Comparison of ENCODE assay signal across 8 cellular contexts in the genomic region with DNA sequence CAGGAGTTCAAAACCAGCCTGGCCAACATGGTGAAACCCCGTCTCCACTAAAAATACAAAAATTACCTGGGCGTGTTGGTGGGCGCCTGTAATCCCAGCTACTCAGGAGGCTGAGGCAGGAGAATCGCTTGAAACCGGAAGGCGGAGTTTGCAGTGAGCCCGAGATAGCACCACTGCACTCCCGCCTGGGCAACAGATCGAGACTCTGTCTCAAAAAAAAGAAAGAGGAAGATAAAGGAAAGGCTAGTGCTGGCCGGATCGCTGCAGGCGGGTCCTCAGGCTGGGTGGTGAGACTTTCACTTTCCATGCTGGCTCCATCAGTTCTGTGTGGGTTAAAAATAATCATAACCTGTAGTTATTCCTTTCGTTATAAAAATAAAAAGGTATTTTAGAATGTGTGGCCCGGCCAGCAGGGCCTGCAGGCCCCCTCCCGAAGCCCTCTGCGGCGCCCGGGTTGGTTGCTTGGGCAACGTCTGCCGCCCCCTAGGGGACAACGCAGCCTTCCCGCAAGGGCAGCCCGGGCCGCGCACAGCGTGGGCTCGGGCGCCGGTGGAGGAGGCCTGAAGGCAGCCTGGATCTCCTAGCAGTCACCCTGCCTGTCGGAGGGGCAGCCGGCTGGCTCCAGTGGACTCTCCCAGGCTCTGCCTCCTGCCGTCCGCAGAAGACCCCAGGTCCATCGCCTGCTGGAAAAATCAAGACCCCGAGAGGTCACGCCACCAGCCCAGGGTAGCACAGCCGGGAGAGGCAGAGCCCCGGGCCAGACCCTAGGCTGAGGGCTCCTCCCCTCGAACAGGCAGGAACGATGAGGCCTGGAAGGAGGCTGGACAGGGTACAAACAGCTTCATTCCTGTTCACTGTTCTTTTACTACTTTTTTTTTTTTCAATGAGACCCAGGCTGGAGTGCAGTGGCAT. TPM values are rescaled to one million over a fixed set of nuclear protein-coding genes. Genes with fewer than 3 reads are reported as not detected.
A peak's percentile ranks its signal among the peaks of the same experiment; 100 is the strongest.
DNase-seq lines count a peak whose midpoint lies in the region; ATAC-seq and TF ChIP-seq lines count a peak whose summit lies in the region.

No MANE protein-coding gene starts in this region.

- peak overlapping the region; percentile 47 for H3K4me2 ChIP-seq in OCI-LY7 (ENCODE audit: low read length)

- H3K79me2 ChIP-seq in OCI-LY7 (ENCODE audit: insufficient read depth, low read depth, low read length) = no peaks in the 10 kb centered on the region

- H3K4me1 ChIP-seq in OCI-LY7 (ENCODE audit: insufficient read depth, low read length, poor library complexity, severe bottlenecking) (peaks cover 8% of the 10 kb centered on the region), vagina (peaks cover 21% of the 10 kb centered on the region)

- TF ChIP-seq CTCF in GM12875 (IDR thresholded peaks at IDR 0.05; ENCODE audit: borderline replicate concordance, insufficient read depth, low read depth, low read length) = peak; percentile 88
- peak; percentile 89 for TF ChIP-seq CTCF in OCI-LY7 (conservative IDR thresholded peaks at IDR 0.05; ENCODE audit: low read length)
- TF ChIP-seq CTCF in retinal pigment epithelial cell (conservative IDR thresholded peaks at IDR 0.05; ENCODE audit: low read depth, low read length) = peak; percentile 66
- TF ChIP-seq CTCF in vagina (IDR thresholded peaks at IDR 0.05) = peak; percentile 49 to 79 (median 65)

- intact Hi-C loops in OCI-LY7 (cut with micrococcal nuclease; ENCODE audit: unreplicated experiment) (no loop called here), Right ventricle myocardium inferior (cut with DNase I) (no loop called here), vagina (cut with DNase I) (no loop called here)

- TF ChIP-seq POLR2A in vagina (IDR thresholded peaks at IDR 0.05) = no peak

- no peaks in the 10 kb centered on the region for H3K9me2 ChIP-seq in OCI-LY7 (ENCODE audit: insufficient read depth, low read length)

- ATAC-seq in HG02642 (IDR thresholded peaks at IDR 0.05; ENCODE audit: poor library complexity, unreplicated experiment) (peak; percentile 89), Right ventricle myocardium inferior (peak; percentile 90)

- no peaks in the 10 kb centered on the region for H3K9me3 ChIP-seq in OCI-LY7 (ENCODE audit: low read length)
- no peaks in the 10 kb centered on the region for H3K9me3 ChIP-seq in vagina

- H3K27ac ChIP-seq in OCI-LY7 (ENCODE audit: low read depth, low read length, poor library complexity, severe bottlenecking) (no peak overlapping the region), vagina (peak overlapping the region; percentile 51)

- H3K4me3 ChIP-seq in GM12875 (ENCODE audit: low read depth, low read length) = no peak overlapping the region
- H3K4me3 ChIP-seq in OCI-LY7 (ENCODE audit: low read depth, low read length, poor library complexity, severe bottlenecking) = peak overlapping the region; percentile 22
- no peak overlapping the region for H3K4me3 ChIP-seq in retinal pigment epithelial cell (ENCODE audit: low read length)
- H3K4me3 ChIP-seq in vagina = peak overlapping the region; percentile 39 to 41

- peak; percentile 73 for DNase-seq in OCI-LY7 (ENCODE audit: low spot score)
- peak; percentile 88 for DNase-seq in activated effector memory CD4-positive, alpha-beta T cell treated with anti-CD3 and anti-CD28 coated beads, Interleukin-2, amount 50 U/mL, for 16 hours
- peak; percentile 91 for DNase-seq in Right ventricle myocardium inferior (ENCODE audit: missing footprints)
- no peak for DNase-seq in retinal pigment epithelial cell (ENCODE audit: low read depth)
- no peak for DNase-seq in vagina (ENCODE audit: extremely low spot score in 2 of 2)
- DNase-seq in mesenteric fat pad (ENCODE audit: low spot score) = no peak

- no peaks in the 10 kb centered on the region for H4K20me1 ChIP-seq in OCI-LY7 (ENCODE audit: insufficient read depth, low read length)

- H3K36me3 ChIP-seq in OCI-LY7 (ENCODE audit: insufficient read depth, low read length) = no peaks in the 10 kb centered on the region
- no peaks in the 10 kb centered on the region for H3K36me3 ChIP-seq in vagina

- CTCF ChIA-PET in OCI-LY7 (lab: Charles Lee; ENCODE audit: unreplicated experiment) = no interaction called here

- H2AFZ ChIP-seq in OCI-LY7 (ENCODE audit: low read length) = peak overlapping the region; percentile 81

- BruUV-seq in OCI-LY7 (replicated peaks; lab: Mats Ljungman, UMichigan) = no TSS peak

- POLR2A ChIA-PET in OCI-LY7 (lab: Charles Lee) = interaction anchor here (0.6 kb wide), 1 partner anchor 86 kb away, joined by 3 read pairs; no protein-coding TSS in a partner anchor

- no peaks in the 10 kb centered on the region for H3K27me3 ChIP-seq in vagina

RNA-seq across cellular contexts. Expression of gene SLC25A47, which starts 5.0 kb away (rescaled TPM):
- total RNA-seq in OCI-LY7 (2014; rRNA removed; shearing (Covaris generic)) = 0.44 TPM in 1 of 2 replicates, not detected in the other
- not detected in 2 replicates for total RNA-seq in OCI-LY7 (2022)
- not detected for total RNA-seq in Right ventricle myocardium inferior
- total RNA-seq in vagina = not detected
- not detected for total RNA-seq in mesenteric fat pad

RNA-seq across cellular contexts. Expression of gene SLC25A29, which starts 11.9 kb away (rescaled TPM):
- total RNA-seq in OCI-LY7 (2014; rRNA removed; shearing (Covaris generic)) = 34.8 and 37.4 TPM in 2 replicates
- total RNA-seq in OCI-LY7 (2022) = 14.6 and 18.1 TPM in 2 replicates
- total RNA-seq in Right ventricle myocardium inferior = 18.6 TPM
- 58.9 TPM for total RNA-seq in vagina
- total RNA-seq in mesenteric fat pad = 20.0 TPM

RNA-seq across cellular contexts. Expression of gene WDR25, which starts 58.1 kb away (rescaled TPM):
- 6.5 and 8.5 TPM in 2 replicates for total RNA-seq in OCI-LY7 (2014; rRNA removed; shearing (Covaris generic))
- total RNA-seq in OCI-LY7 (2022) (8.2 and 8.9 TPM in 2 replicates), Right ventricle myocardium inferior (4.6 TPM), vagina (4.2 TPM), mesenteric fat pad (8.7 TPM)

Comparison
In these comparisons a context has a peak if more than half of its experiments do, and no peak if none do; other contexts are left out.
1. H3K4me3 ChIP-seq: peak in OCI-LY7 (single experiment) and vagina (2 of 2); none in GM12875 (single experiment) and retinal pigment epithelial cell (single experiment).
2. DNase-seq: peak in OCI-LY7 (single experiment), activated effector memory CD4-positive, alpha-beta T cell treated with anti-CD3 and anti-CD28 coated beads, Interleukin-2, amount 50 U/mL, for 16 hours (single experiment) and Right ventricle myocardium inferior (single experiment); none in retinal pigment epithelial cell (single experiment), vagina (0 of 2) and mesenteric fat pad (single experiment).
3. Peak in every context shown above with its lines, with median percentiles within 50 percentile points of each other: CTCF ChIP-seq.